19 cellular contexts compared by ENCODE assay signal in the genomic region with DNA sequence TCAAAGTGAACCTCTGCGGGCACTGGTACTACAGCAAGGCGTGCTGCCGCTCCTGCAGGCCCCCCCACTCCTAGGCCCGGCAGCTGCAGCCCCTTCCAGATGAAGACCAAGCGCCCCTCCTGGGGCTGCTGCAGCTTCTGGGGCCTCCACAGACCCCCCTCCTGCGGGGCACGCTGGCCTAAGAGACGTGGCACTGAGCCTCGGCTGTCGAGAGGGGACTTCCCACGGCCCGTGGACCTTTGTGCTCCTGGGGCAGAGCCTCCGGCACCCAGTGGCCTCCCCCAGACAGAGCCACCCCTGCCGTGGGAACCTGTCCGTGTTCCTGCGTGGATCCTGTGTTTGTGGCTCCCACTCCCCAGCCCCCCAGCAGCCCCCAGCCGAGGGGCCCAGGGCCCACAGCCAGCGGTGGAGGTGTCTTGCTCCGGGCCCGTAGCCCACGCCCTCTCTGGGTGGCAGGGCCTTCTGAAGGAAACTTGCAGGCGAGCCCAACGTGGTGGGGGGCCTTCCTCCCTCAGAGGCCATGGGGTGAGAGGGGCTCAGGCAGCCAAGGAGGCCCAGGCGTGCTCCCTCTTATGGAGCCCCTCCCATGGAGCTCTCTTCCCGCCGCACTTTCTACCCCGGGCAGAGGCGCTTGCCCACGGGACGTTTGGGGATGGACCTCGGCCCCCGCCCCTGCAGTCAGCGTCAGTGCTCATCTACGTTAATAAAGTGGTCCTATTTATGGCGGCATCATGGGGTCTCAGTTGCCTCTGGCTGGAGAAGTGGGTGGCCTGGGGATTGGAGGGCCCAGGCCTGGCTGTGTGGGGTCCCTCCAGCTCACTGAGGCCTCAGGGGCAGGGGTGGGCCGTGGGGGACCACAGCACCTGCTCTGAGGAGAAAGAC. TPM values are rescaled to one million over a fixed set of nuclear protein-coding genes. Genes with fewer than 3 reads are reported as not detected.
DNase-seq lines count a peak whose midpoint lies in the region; ATAC-seq, FAIRE-seq and TF ChIP-seq lines count a peak whose summit lies in the region.
"Had no signal": no experiment of that assay in that cellular context is flagged by ENCODE, and none has a peak within 500 bp of the region (broad histone marks: within the 10 kb centered on the region; RNA-seq: fewer than 3 reads in every experiment).

No MANE protein-coding gene starts in this region.

- FAIRE-seq in K562 (lab: Jason Lieb, UNC), result no peak
- FAIRE-seq: A204.1, HepG2 had no signal

- no peaks in the 10 kb centered on the region for H3K79me2 ChIP-seq in K562 (ENCODE audit: control insufficient read depth, insufficient read depth, low read length)

- no peak for TF ChIP-seq POLR2A in K562 (conservative IDR thresholded peaks at IDR 0.05)

- TF ChIP-seq CTCF in K562 (IDR thresholded peaks at IDR 0.05 in 2 of 3, conservative IDR thresholded peaks at IDR 0.05 in 1 of 3; ENCODE audit: insufficient read depth in 2 of 3, low read depth in 1 of 3, low read length in 3 of 3), result no peak

- H2AFZ ChIP-seq in K562 (ENCODE audit: low read depth, low read length) (no peak overlapping the region), neuronal stem cell (ENCODE audit: low read length) (no peak overlapping the region)

- H3K23ac ChIP-seq in neuronal stem cell (ENCODE audit: low read depth, low read length, poor library complexity), result peak overlapping the region; percentile 43

- H2BK12ac ChIP-seq in neuronal stem cell (ENCODE audit: low read length), result peak overlapping the region; percentile 73

- H4K91ac ChIP-seq in neuronal stem cell (ENCODE audit: low read depth, low read length, poor library complexity), result no peak overlapping the region

- peak overlapping the region; percentile 76 for H3K18ac ChIP-seq in neuronal stem cell (ENCODE audit: low read length)

- under 1% methylated on average over 31 of the region's 36 CpGs for WGBS in K562 (ENCODE audit: insufficient coverage, low coverage, missing lambda C conversion rate)
- WGBS in neuronal stem cell (ENCODE audit: extremely low coverage in 2 of 2, insufficient read length in 2 of 2, insufficient replicate concordance in 1 of 2), 2 donors, result no CpG with 5 or more reads among the region's 36 CpGs

- H4K20me1 ChIP-seq in BLaER1 (no peaks in the 10 kb centered on the region), K562 (replicated peaks; ENCODE audit: control insufficient read depth, insufficient read depth, low read length) (peaks cover 28% of the 10 kb centered on the region; the same call in 1 of the 2 replicates)
- peaks cover 0 to 35% (median 0%) of the 10 kb centered on the region in 11 experiments; a peak in 4 of 22 replicates for H4K20me1 ChIP-seq in BLaER1 treated with 17β-estradiol and CSF1 and Interleukin-3, amounts not matched to agents 10 nM and 100 nM

- CTCF ChIA-PET in K562 (lab: Yijun Ruan, JAX; ENCODE audit: low intra/inter-chr PET ratio), result no interaction called here

- POLR2A ChIA-PET in K562 (lab: Yijun Ruan, JAX), result interaction anchor here (0.6 kb wide), 1 partner anchor 11 kb away, joined by 3 read pairs; no protein-coding TSS in a partner anchor

- peak overlapping the region; percentile 99 for H3K4me2 ChIP-seq in BLaER1
- peak overlapping the region in 9 of 11 experiments; percentile 80 to 99 (median 95); a peak in 17 of 22 replicates for H3K4me2 ChIP-seq in BLaER1 treated with 17β-estradiol and CSF1 and Interleukin-3, amounts not matched to agents 10 nM and 100 nM
- no peak overlapping the region for H3K4me2 ChIP-seq in K562 (ENCODE audit: insufficient read depth, low read length)
- H3K4me2 ChIP-seq in neuronal stem cell (ENCODE audit: insufficient read depth, low read length, poor library complexity, severe bottlenecking), result no peak overlapping the region

- H2BK120ac ChIP-seq in neuronal stem cell (ENCODE audit: low read depth, low read length), result peak overlapping the region; percentile 61

- H3K4me1 ChIP-seq in BLaER1, result peaks cover 98% of the 10 kb centered on the region
- peaks cover 48 to 99% (median 93%) of the 10 kb centered on the region in 10 experiments for H3K4me1 ChIP-seq in BLaER1 treated with 17β-estradiol and CSF1 and Interleukin-3, amounts not matched to agents 10 nM and 100 nM
- H3K4me1 ChIP-seq in K562 (replicated peaks in 1 of 2; ENCODE audit: control insufficient read depth in 2 of 2, insufficient read depth in 2 of 2, low read length in 2 of 2), result peaks cover 0 to 27% of the 10 kb centered on the region in 2 experiments; a peak in 2 of 5 replicates
- peaks cover 2 to 6% of the 10 kb centered on the region in 2 donors for H3K4me1 ChIP-seq in neuronal stem cell (ENCODE audit: control insufficient read depth in 2 of 2, insufficient read depth in 1 of 2, low read depth in 1 of 2, low read length in 2 of 2)

- no TSS peak for BruUV-seq in K562 (replicated peaks; lab: Mats Ljungman, UMichigan)

- H2BK5ac ChIP-seq in neuronal stem cell (ENCODE audit: low read length), result no peak overlapping the region

- in situ Hi-C loops in K562 (cut with MboI), result no loop called here

- TF ChIP-seq RAD21 in K562 (CRISPR knock-in tag; conservative IDR thresholded peaks at IDR 0.05 in 1 of 2, IDR thresholded peaks at IDR 0.05 in 1 of 2), result no peak

- H3K14ac ChIP-seq in neuronal stem cell (ENCODE audit: low read length), result no peak overlapping the region

- no peak for ATAC-seq in K562

- H3K4ac ChIP-seq in neuronal stem cell (ENCODE audit: low read length), result no peak overlapping the region

- H3K9me3 ChIP-seq in BLaER1, result no peaks in the 10 kb centered on the region
- H3K9me3 ChIP-seq in BLaER1 treated with 17β-estradiol and CSF1 and Interleukin-3, amounts not matched to agents 10 nM and 100 nM (replicated peaks in 1 of 11), result no peaks in the 10 kb centered on the region
- no peaks in the 10 kb centered on the region for H3K9me3 ChIP-seq in K562 (replicated peaks; ENCODE audit: control insufficient read depth, insufficient read depth, low read depth, low read length)
- no peaks in the 10 kb centered on the region for H3K9me3 ChIP-seq in neuronal stem cell (replicated peaks in 1 of 2; ENCODE audit: control insufficient read depth in 2 of 2, insufficient read depth in 1 of 2, low read depth in 1 of 2, low read length in 2 of 2)
- H3K9me3 ChIP-seq: BE2C had no signal

- H4K8ac ChIP-seq in neuronal stem cell (ENCODE audit: low read depth, low read length), result peak overlapping the region; percentile 17

- no peak for DNase-seq in K562 (ENCODE audit: extremely low read depth in 1 of 4, low spot score in 3 of 4)
- no peak for DNase-seq in neuronal stem cell (ENCODE audit: low spot score)
- DNase-seq in activated CD4-positive, CD25-positive, alpha-beta regulatory T cell (lab: John Stamatoyannopoulos, UW), result no peak
- no peak for DNase-seq in NCI-H2196 (lab: John Stamatoyannopoulos, UW; ENCODE audit: unreplicated experiment)
- DNase-seq in DMS79 (lab: John Stamatoyannopoulos, UW), result no peak
- DNase-seq: ACHN; BE2C; CD4-positive, alpha-beta memory T cell; DMS153; GF-D8; GOT3; H9; KG1 had no signal

- H3K36me3 ChIP-seq in BLaER1, result no peaks in the 10 kb centered on the region
- no peaks in the 10 kb centered on the region for H3K36me3 ChIP-seq in BLaER1 treated with 17β-estradiol and CSF1 and Interleukin-3, amounts not matched to agents 10 nM and 100 nM
- H3K36me3 ChIP-seq in K562 (ENCODE audit: control insufficient read depth, insufficient read depth, low read length), result no peaks in the 10 kb centered on the region
- H3K36me3 ChIP-seq in neuronal stem cell (replicated peaks in 1 of 2; ENCODE audit: control insufficient read depth in 2 of 2, insufficient read depth in 2 of 2, low read length in 2 of 2), result no peaks in the 10 kb centered on the region

- peak overlapping the region; percentile 99 for H2AK5ac ChIP-seq in neuronal stem cell (ENCODE audit: low read depth, low read length)

- intact Hi-C loops in K562 (cut with micrococcal nuclease), result no loop called here

- H3K79me1 ChIP-seq in neuronal stem cell (ENCODE audit: low read depth, low read length), result no peaks in the 10 kb centered on the region

- H3K4me3 ChIP-seq in BLaER1 (no peak overlapping the region), K562 (no peak overlapping the region), neuronal stem cell (ENCODE audit: low read length in 2 of 2) (no peak overlapping the region)
- no peak overlapping the region for H3K4me3 ChIP-seq in BLaER1 treated with 17β-estradiol and CSF1 and Interleukin-3, amounts not matched to agents 10 nM and 100 nM

- H2BK15ac ChIP-seq in neuronal stem cell (ENCODE audit: low read length), result peak overlapping the region; percentile 54

- no peaks in the 10 kb centered on the region for H3K27me3 ChIP-seq in BLaER1
- H3K27me3 ChIP-seq in BLaER1 treated with 17β-estradiol and CSF1 and Interleukin-3, amounts not matched to agents 10 nM and 100 nM, result peaks cover 0 to 66% (median 6%) of the 10 kb centered on the region in 11 experiments; a peak in 12 of 22 replicates
- H3K27me3 ChIP-seq in K562 (ENCODE audit: control insufficient read depth in 2 of 2, insufficient read depth in 2 of 2, low read length in 2 of 2), result peaks cover 26 to 86% of the 10 kb centered on the region in 2 experiments; a peak in 4 of 5 replicates
- H3K27me3 ChIP-seq in neuronal stem cell (ENCODE audit: control insufficient read depth in 3 of 3, insufficient read depth in 3 of 3, low read depth in 1 of 3, low read length in 3 of 3), result peaks cover 0 to 26% (median 0%) of the 10 kb centered on the region in 3 experiments
- H3K27me3 ChIP-seq: BE2C had no signal

- H3K27ac ChIP-seq in BLaER1 (peak overlapping the region; percentile 77), K562 (ENCODE audit: extremely low read depth, low read depth, low read length) (no peak overlapping the region), neuronal stem cell (replicated peaks; ENCODE audit: low read length) (no peak overlapping the region)
- H3K27ac ChIP-seq in BLaER1 treated with 17β-estradiol and CSF1 and Interleukin-3, amounts not matched to agents 10 nM and 100 nM, result peak overlapping the region in 4 of 11 experiments; percentile 77 to 99 (median 87); a peak in 5 of 22 replicates

- no peaks in the 10 kb centered on the region for H3K9me1 ChIP-seq in K562 (ENCODE audit: control insufficient read depth, insufficient read depth, low read length)

- H3K9ac ChIP-seq in BLaER1, result 0 out of 2 replicates have a peak overlapping the region, but pooled peaks have one; percentile 19
- peak overlapping the region in 4 of 11 experiments; percentile 37 to 88 (median 73); a peak in 6 of 22 replicates for H3K9ac ChIP-seq in BLaER1 treated with 17β-estradiol and CSF1 and Interleukin-3, amounts not matched to agents 10 nM and 100 nM
- no peak overlapping the region for H3K9ac ChIP-seq in K562 (ENCODE audit: insufficient read depth in 1 of 2, low read depth in 2 of 2, low read length in 2 of 2)
- H3K9ac ChIP-seq in neuronal stem cell (ENCODE audit: low read depth, low read length, poor library complexity), result no peak overlapping the region

- no peak for TF ChIP-seq EP300 in K562 (IDR thresholded peaks at IDR 0.05; ENCODE audit: low read length)

RNA-seq across cellular contexts. Expression of a gene that starts 34.2 kb away (rescaled TPM):
- total RNA-seq in K562 (2011; cell fraction: chromatin; rRNA removed; ENCODE audit: low replicate concordance), result not detected in 2 replicates
- total RNA-seq in K562 (2011; cell fraction: nucleolus; rRNA removed), result not detected in 2 replicates
- total RNA-seq in K562 (2011; cell fraction: nucleoplasm; rRNA removed), result not detected in 2 replicates
- total RNA-seq in K562 (2014; rRNA removed), result not detected in 2 replicates
- total RNA-seq in K562 (2014; rRNA removed; fragmentation: Illumina TruSeq; extraction: Trizol), result not detected in 2 replicates
- total RNA-seq in K562 (2015; rRNA removed; fragmentation: Illumina TruSeq; extraction: Trizol), result not detected in 2 replicates
- not detected in 2 replicates for total RNA-seq in K562 (2021)
- not detected in 2 replicates for polyA plus RNA-seq in K562 (2011; rRNA removed)
- not detected in 2 replicates for polyA plus RNA-seq in K562 (2011; cell fraction: cytosol; rRNA removed)
- not detected in 2 replicates for polyA plus RNA-seq in K562 (2011; cell fraction: nucleus; rRNA removed)
- not detected in 2 replicates for polyA plus RNA-seq in K562 (2012)
- polyA plus RNA-seq in K562 (2014; fragmentation: Illumina TruSeq; extraction: Trizol), result not detected in 2 replicates
- not detected for polyA plus RNA-seq in K562 (2014; fragmentation: Nextera tagmentation; extraction: Ambion mirVana)
- polyA plus RNA-seq in K562 (2014; rRNA removed), result not detected in 2 replicates
- not detected in 2 replicates for polyA minus RNA-seq in K562 (2011; rRNA and poly(A)+ RNA removed)
- not detected in 2 replicates for polyA minus RNA-seq in K562 (2011; cell fraction: cytosol; rRNA and poly(A)+ RNA removed)
- polyA minus RNA-seq in K562 (2011; cell fraction: nucleus; rRNA and poly(A)+ RNA removed), result not detected in 2 replicates
- polyA plus RNA-seq in neuronal stem cell (2013, experiment 1 of 2), result 0.18 TPM
- polyA plus RNA-seq in neuronal stem cell (2013, experiment 2 of 2), result 0.12 TPM
- total RNA-seq: CD4-positive, alpha-beta memory T cell; HepG2 had no signal
- polyA plus RNA-seq: CD14-positive monocyte; CD4-positive, alpha-beta memory T cell; HepG2; IgD-negative memory B cell had no signal

RNA-seq across cellular contexts. Expression of a gene that starts 40.5 kb away (rescaled TPM):
- 0.07 TPM in 1 of 2 replicates, not detected in the other for total RNA-seq in K562 (2011; cell fraction: chromatin; rRNA removed; ENCODE audit: low replicate concordance)
- total RNA-seq in K562 (2011; cell fraction: nucleolus; rRNA removed), result not detected in 2 replicates
- not detected in 2 replicates for total RNA-seq in K562 (2011; cell fraction: nucleoplasm; rRNA removed)
- total RNA-seq in K562 (2014; rRNA removed), result not detected in 2 replicates
- total RNA-seq in K562 (2014; rRNA removed; fragmentation: Illumina TruSeq; extraction: Trizol), result not detected in 2 replicates
- total RNA-seq in K562 (2015; rRNA removed; fragmentation: Illumina TruSeq; extraction: Trizol), result not detected in 2 replicates
- total RNA-seq in K562 (2021), result 0.04 TPM in 1 of 2 replicates, not detected in the other
- not detected in 2 replicates for polyA plus RNA-seq in K562 (2011; rRNA removed)
- polyA plus RNA-seq in K562 (2011; cell fraction: cytosol; rRNA removed), result 0.01 TPM in 1 of 2 replicates, not detected in the other
- not detected in 2 replicates for polyA plus RNA-seq in K562 (2011; cell fraction: nucleus; rRNA removed)
- polyA plus RNA-seq in K562 (2012), result 0.04 TPM in 1 of 2 replicates, not detected in the other
- not detected in 2 replicates for polyA plus RNA-seq in K562 (2014; fragmentation: Illumina TruSeq; extraction: Trizol)
- polyA plus RNA-seq in K562 (2014; fragmentation: Nextera tagmentation; extraction: Ambion mirVana), result not detected
- not detected in 2 replicates for polyA plus RNA-seq in K562 (2014; rRNA removed)
- polyA minus RNA-seq in K562 (2011; rRNA and poly(A)+ RNA removed), result not detected in 2 replicates
- not detected in 2 replicates for polyA minus RNA-seq in K562 (2011; cell fraction: cytosol; rRNA and poly(A)+ RNA removed)
- not detected in 2 replicates for polyA minus RNA-seq in K562 (2011; cell fraction: nucleus; rRNA and poly(A)+ RNA removed)
- polyA plus RNA-seq in neuronal stem cell (2013, experiment 1 of 2), result 0.17 TPM
- 0.15 TPM for polyA plus RNA-seq in neuronal stem cell (2013, experiment 2 of 2)
- polyA plus RNA-seq: CD14-positive monocyte, IgD-negative memory B cell had no signal

RNA-seq across cellular contexts. Expression of a gene that starts 50.3 kb away (rescaled TPM):
- not detected in 2 replicates for total RNA-seq in K562 (2011; cell fraction: chromatin; rRNA removed; ENCODE audit: low replicate concordance)
- total RNA-seq in K562 (2011; cell fraction: nucleolus; rRNA removed), result not detected in 2 replicates
- not detected in 2 replicates for total RNA-seq in K562 (2011; cell fraction: nucleoplasm; rRNA removed)
- total RNA-seq in K562 (2014; rRNA removed) (not detected in 2 replicates), K562 (2014; rRNA removed; fragmentation: Illumina TruSeq; extraction: Trizol) (not detected in 2 replicates), K562 (2015; rRNA removed; fragmentation: Illumina TruSeq; extraction: Trizol) (not detected in 2 replicates), K562 (2021) (not detected in 2 replicates)
- polyA plus RNA-seq in K562 (2011; rRNA removed) (not detected in 2 replicates), K562 (2014; fragmentation: Illumina TruSeq; extraction: Trizol) (not detected in 2 replicates), K562 (2014; fragmentation: Nextera tagmentation; extraction: Ambion mirVana) (not detected), K562 (2014; rRNA removed) (not detected in 2 replicates)
- not detected in 2 replicates for polyA plus RNA-seq in K562 (2011; cell fraction: cytosol; rRNA removed)
- polyA plus RNA-seq in K562 (2011; cell fraction: nucleus; rRNA removed), result not detected in 2 replicates
- polyA plus RNA-seq in K562 (2012), result not detected in 2 replicates
- not detected in 2 replicates for polyA minus RNA-seq in K562 (2011; rRNA and poly(A)+ RNA removed)
- polyA minus RNA-seq in K562 (2011; cell fraction: cytosol; rRNA and poly(A)+ RNA removed), result not detected in 2 replicates
- polyA minus RNA-seq in K562 (2011; cell fraction: nucleus; rRNA and poly(A)+ RNA removed), result not detected in 2 replicates
- not detected for polyA plus RNA-seq in neuronal stem cell (2013, experiment 1 of 2)
- polyA plus RNA-seq in neuronal stem cell (2013, experiment 2 of 2), result not detected
- total RNA-seq: CD4-positive, alpha-beta memory T cell; H9; HepG2 had no signal
- polyA plus RNA-seq: CD14-positive monocyte; CD4-positive, alpha-beta memory T cell; HepG2; IgD-negative memory B cell had no signal

Comparison
In these comparisons a context has a peak if more than half of its experiments do, and no peak if none do; other contexts are left out.
1. H3K4me2 ChIP-seq: peak in BLaER1 (single experiment) and BLaER1 treated with 17β-estradiol and CSF1 and Interleukin-3, amounts not matched to agents 10 nM and 100 nM (9 of 11); none in K562 (single experiment) and neuronal stem cell (single experiment).